Comparison of ENCODE assay signal across 7 cellular contexts in genomic region chr5:179023528-179024189, GRCh38. TPM values are rescaled to one million over a fixed set of nuclear protein-coding genes. Genes with fewer than 3 reads are reported as not detected.
DNase-seq lines count a peak whose midpoint lies in the region; ATAC-seq and TF ChIP-seq lines count a peak whose summit lies in the region.

Gene ZNF879, plus strand, starts transcription at chr5:179023804. Its CDS starts 1,201 bp downstream, at chr5:179025005.

- CTCF ChIA-PET in OCI-LY7 (lab: Charles Lee; ENCODE audit: unreplicated experiment) = no interaction called here

- ATAC-seq in GM18868 (IDR thresholded peaks at IDR 0.05; ENCODE audit: unreplicated experiment) (peak; percentile 65), HG03442 (IDR thresholded peaks at IDR 0.05; ENCODE audit: unreplicated experiment) (peak; percentile 75)

- H3K9me3 ChIP-seq in OCI-LY7 (ENCODE audit: low read length) = no peaks in the 10 kb centered on the region

- peak within 1 kb of the TSS; percentile 64 for H3K4me3 ChIP-seq in OCI-LY7 (ENCODE audit: low read depth, low read length, poor library complexity, severe bottlenecking)
- H3K4me3 ChIP-seq in epithelial cell of proximal tubule (ENCODE audit: low read depth, low read length) = peak within 1 kb of the TSS; percentile 65

- peaks cover 15% of the 10 kb centered on the region for H3K4me1 Mint-ChIP-seq in activated T-cell treated with anti-CD3 and anti-CD28 coated beads, Interleukin-2, amount 50 U/mL, for 24 hours (ENCODE audit: low read depth)

- H3K4me2 ChIP-seq in OCI-LY7 (ENCODE audit: low read length) = peak within 1 kb of the TSS; percentile 36; the same call in 1 of the 2 replicates

- intact Hi-C loops in OCI-LY7 (cut with micrococcal nuclease; ENCODE audit: unreplicated experiment) = no loop called here

- no peaks in the 10 kb centered on the region for H3K79me2 ChIP-seq in OCI-LY7 (ENCODE audit: insufficient read depth, low read depth, low read length)

- peak within 1 kb of the TSS; percentile 76 for H2AFZ ChIP-seq in OCI-LY7 (ENCODE audit: low read length)

- H3K36me3 Mint-ChIP-seq in activated T-cell treated with anti-CD3 and anti-CD28 coated beads, Interleukin-2, amount 50 U/mL, for 24 hours (ENCODE audit: low read depth) = peaks cover 52% of the 10 kb centered on the region

- no peaks in the 10 kb centered on the region for H3K9me2 ChIP-seq in OCI-LY7 (ENCODE audit: insufficient read depth, low read length)

- POLR2A ChIA-PET in OCI-LY7 (lab: Charles Lee) = no interaction called here

- DNase-seq in OCI-LY7 (ENCODE audit: low spot score) (peak; percentile 81), epithelial cell of proximal tubule (ENCODE audit: low read depth) (peak; percentile 67), middle frontal gyrus (ENCODE audit: extremely low spot score, low spot score) (peak; percentile 95)
- peak; percentile 94 for DNase-seq in activated T-cell treated with anti-CD3 and anti-CD28 coated beads, Interleukin-2, amount 50 U/mL, for 24 hours
- peak; percentile 88 to 91 for DNase-seq in stimulated activated CD8-positive, alpha-beta memory T cell treated with anti-CD3 and anti-CD28 coated beads, Interleukin-15, amount 100 ng/mL, for 4 hours (ENCODE audit: low read depth in 2 of 2)

- TF ChIP-seq CTCF in OCI-LY7 (conservative IDR thresholded peaks at IDR 0.05; ENCODE audit: low read length) (no peak), epithelial cell of proximal tubule (conservative IDR thresholded peaks at IDR 0.05; ENCODE audit: low read depth, low read length) (no peak)

- BruUV-seq in OCI-LY7 (replicated peaks; lab: Mats Ljungman, UMichigan) = no TSS peak

- no peak within 1 kb of the TSS for H3K27ac ChIP-seq in OCI-LY7 (ENCODE audit: low read depth, low read length, poor library complexity, severe bottlenecking)

- peaks cover 28% of the 10 kb centered on the region for H3K9me3 Mint-ChIP-seq in activated T-cell treated with anti-CD3 and anti-CD28 coated beads, Interleukin-2, amount 50 U/mL, for 24 hours

- peak within 1 kb of the TSS; percentile 90 for H3K27ac Mint-ChIP-seq in activated T-cell treated with anti-CD3 and anti-CD28 coated beads, Interleukin-2, amount 50 U/mL, for 24 hours

- no peaks in the 10 kb centered on the region for H4K20me1 ChIP-seq in OCI-LY7 (ENCODE audit: insufficient read depth, low read length)

- peak within 1 kb of the TSS; percentile 88 for H3K4me3 Mint-ChIP-seq in activated T-cell treated with anti-CD3 and anti-CD28 coated beads, Interleukin-2, amount 50 U/mL, for 24 hours

- peaks cover 5% of the 10 kb centered on the region for H3K4me1 ChIP-seq in OCI-LY7 (ENCODE audit: insufficient read depth, low read length, poor library complexity, severe bottlenecking)

- no peaks in the 10 kb centered on the region for H3K27me3 Mint-ChIP-seq in activated T-cell treated with anti-CD3 and anti-CD28 coated beads, Interleukin-2, amount 50 U/mL, for 24 hours

- no peaks in the 10 kb centered on the region for H3K36me3 ChIP-seq in OCI-LY7 (ENCODE audit: insufficient read depth, low read length)

RNA-seq across cellular contexts. Expression of gene ZNF879, which starts in this region (rescaled TPM):
- 0.72 and 1.3 TPM in 2 replicates for total RNA-seq in OCI-LY7 (2014; rRNA removed; shearing (Covaris generic))
- total RNA-seq in OCI-LY7 (2022) (0.55 and 0.65 TPM in 2 replicates), epithelial cell of proximal tubule (2.2 and 2.4 TPM in 2 replicates)
